ENCODE assay signal across 1 cellular context in the genomic region with DNA sequence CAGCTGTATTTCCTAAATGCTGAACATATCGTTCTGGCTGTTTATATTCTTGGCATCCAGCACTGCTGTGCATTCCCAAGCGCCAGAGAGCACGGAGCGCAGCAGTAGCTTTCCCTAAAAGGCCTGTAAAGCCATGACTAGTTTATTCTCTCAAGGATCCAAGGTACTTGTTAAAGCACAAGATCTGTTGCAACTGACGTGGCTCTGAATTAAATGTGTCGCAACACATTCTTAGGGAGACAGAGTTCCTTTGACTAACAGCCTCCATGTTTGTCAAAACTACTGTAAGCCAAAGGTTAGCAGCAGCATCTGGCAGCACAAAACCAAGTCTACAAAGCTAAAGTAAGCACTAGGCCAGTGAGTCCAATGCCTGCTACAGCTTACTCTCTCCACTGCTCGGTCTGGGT.
TF ChIP-seq lines count a peak whose summit lies in the region.

No MANE protein-coding gene starts in this region.

TF ChIP-seq in HepG2, 621 proteins besides CTCF, POLR2A, EP300 and RAD21 (continued from another document and continues in another):
- TF ChIP-seq CBX5 (CRISPR knock-in tag; IDR thresholded peaks at IDR 0.05; ENCODE audit: borderline replicate concordance) (peak; percentile 89; the same call in 1 of the 2 replicates), STAG1 (CRISPR knock-in tag; IDR thresholded peaks at IDR 0.05) (peak; percentile 24; the same call in 1 of the 2 replicates), HNF4A (CRISPR knock-in tag; IDR thresholded peaks at IDR 0.05) (peak; percentile 82), TEAD3 (CRISPR knock-in tag; optimal IDR thresholded peaks at IDR 0.05; ENCODE audit: borderline replicate concordance) (peak; percentile 70), ZMYM2 (CRISPR knock-in tag; IDR thresholded peaks at IDR 0.05) (peak; percentile 70; the same call in 1 of the 2 replicates), ZNF275 (CRISPR knock-in tag; IDR thresholded peaks at IDR 0.05; ENCODE audit: borderline replicate concordance) (0 out of 2 replicates have a peak, but pooled peaks have one; percentile 54), SOX5 (CRISPR knock-in tag; IDR thresholded peaks at IDR 0.05; ENCODE audit: borderline replicate concordance) (peak; percentile 68), SKI (IDR thresholded peaks at IDR 0.05; ENCODE audit: partially characterized antibody) (peak; percentile 39), GATA4 (IDR thresholded peaks at IDR 0.05; ENCODE audit: borderline replicate concordance, low read depth) (no peak), PITX1 (CRISPR knock-in tag; IDR thresholded peaks at IDR 0.05) (peak; percentile 72; the same call in 1 of the 2 replicates), FOXJ3 (CRISPR knock-in tag; IDR thresholded peaks at IDR 0.05; ENCODE audit: borderline replicate concordance) (peak; percentile 88), ARID4A (CRISPR knock-in tag; IDR thresholded peaks at IDR 0.05; ENCODE audit: borderline replicate concordance) (no peak; the same call in 1 of the 2 replicates), GATAD2A (CRISPR knock-in tag; IDR thresholded peaks at IDR 0.05) (peak; percentile 98), ZFP1 (CRISPR knock-in tag; IDR thresholded peaks at IDR 0.05) (0 out of 2 replicates have a peak, but pooled peaks have one; percentile 38), ZNF362 (CRISPR knock-in tag; IDR thresholded peaks at IDR 0.05; ENCODE audit: borderline replicate concordance) (peak; percentile 50; the same call in 1 of the 2 replicates), BCL6 (CRISPR knock-in tag; IDR thresholded peaks at IDR 0.05) (peak; percentile 76), BRF2 (CRISPR knock-in tag; IDR thresholded peaks at IDR 0.05) (no peak), TSC22D2 (CRISPR knock-in tag; IDR thresholded peaks at IDR 0.05; ENCODE audit: borderline replicate concordance) (peak; percentile 64; the same call in 1 of the 2 replicates), FOXM1 (CRISPR knock-in tag; IDR thresholded peaks at IDR 0.05) (no peak), CEBPG (CRISPR knock-in tag; IDR thresholded peaks at IDR 0.05) (peak; percentile 97), FOXA3 (CRISPR knock-in tag; IDR thresholded peaks at IDR 0.05) (peak; percentile 67), ZNF317 (CRISPR knock-in tag; IDR thresholded peaks at IDR 0.05) (0 out of 2 replicates have a peak, but pooled peaks have one; percentile 18), SP140L (CRISPR knock-in tag; IDR thresholded peaks at IDR 0.05; ENCODE audit: borderline replicate concordance) (0 out of 2 replicates have a peak, but pooled peaks have one; percentile 30)
- TF ChIP-seq, protein P1, sequence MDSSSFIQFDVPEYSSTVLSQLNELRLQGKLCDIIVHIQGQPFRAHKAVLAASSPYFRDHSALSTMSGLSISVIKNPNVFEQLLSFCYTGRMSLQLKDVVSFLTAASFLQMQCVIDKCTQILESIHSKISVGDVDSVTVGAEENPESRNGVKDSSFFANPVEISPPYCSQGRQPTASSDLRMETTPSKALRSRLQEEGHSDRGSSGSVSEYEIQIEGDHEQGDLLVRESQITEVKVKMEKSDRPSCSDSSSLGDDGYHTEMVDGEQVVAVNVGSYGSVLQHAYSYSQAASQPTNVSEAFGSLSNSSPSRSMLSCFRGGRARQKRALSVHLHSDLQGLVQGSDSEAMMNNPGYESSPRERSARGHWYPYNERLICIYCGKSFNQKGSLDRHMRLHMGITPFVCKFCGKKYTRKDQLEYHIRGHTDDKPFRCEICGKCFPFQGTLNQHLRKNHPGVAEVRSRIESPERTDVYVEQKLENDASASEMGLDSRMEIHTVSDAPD (CRISPR knock-in tag; IDR thresholded peaks at IDR 0.05), result no peak; the same call in 1 of the 2 replicates
- TF ChIP-seq, protein P2, sequence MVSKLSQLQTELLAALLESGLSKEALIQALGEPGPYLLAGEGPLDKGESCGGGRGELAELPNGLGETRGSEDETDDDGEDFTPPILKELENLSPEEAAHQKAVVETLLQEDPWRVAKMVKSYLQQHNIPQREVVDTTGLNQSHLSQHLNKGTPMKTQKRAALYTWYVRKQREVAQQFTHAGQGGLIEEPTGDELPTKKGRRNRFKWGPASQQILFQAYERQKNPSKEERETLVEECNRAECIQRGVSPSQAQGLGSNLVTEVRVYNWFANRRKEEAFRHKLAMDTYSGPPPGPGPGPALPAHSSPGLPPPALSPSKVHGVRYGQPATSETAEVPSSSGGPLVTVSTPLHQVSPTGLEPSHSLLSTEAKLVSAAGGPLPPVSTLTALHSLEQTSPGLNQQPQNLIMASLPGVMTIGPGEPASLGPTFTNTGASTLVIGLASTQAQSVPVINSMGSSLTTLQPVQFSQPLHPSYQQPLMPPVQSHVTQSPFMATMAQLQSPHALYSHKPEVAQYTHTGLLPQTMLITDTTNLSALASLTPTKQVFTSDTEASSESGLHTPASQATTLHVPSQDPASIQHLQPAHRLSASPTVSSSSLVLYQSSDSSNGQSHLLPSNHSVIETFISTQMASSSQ (IDR thresholded peaks at IDR 0.05; ENCODE audit: low read depth), result peak; percentile 43; the same call in 1 of the 2 replicates
- TF ChIP-seq, protein P2 (CRISPR knock-in tag; IDR thresholded peaks at IDR 0.05; ENCODE audit: borderline replicate concordance), result no peak
- TF ChIP-seq, protein P3, sequence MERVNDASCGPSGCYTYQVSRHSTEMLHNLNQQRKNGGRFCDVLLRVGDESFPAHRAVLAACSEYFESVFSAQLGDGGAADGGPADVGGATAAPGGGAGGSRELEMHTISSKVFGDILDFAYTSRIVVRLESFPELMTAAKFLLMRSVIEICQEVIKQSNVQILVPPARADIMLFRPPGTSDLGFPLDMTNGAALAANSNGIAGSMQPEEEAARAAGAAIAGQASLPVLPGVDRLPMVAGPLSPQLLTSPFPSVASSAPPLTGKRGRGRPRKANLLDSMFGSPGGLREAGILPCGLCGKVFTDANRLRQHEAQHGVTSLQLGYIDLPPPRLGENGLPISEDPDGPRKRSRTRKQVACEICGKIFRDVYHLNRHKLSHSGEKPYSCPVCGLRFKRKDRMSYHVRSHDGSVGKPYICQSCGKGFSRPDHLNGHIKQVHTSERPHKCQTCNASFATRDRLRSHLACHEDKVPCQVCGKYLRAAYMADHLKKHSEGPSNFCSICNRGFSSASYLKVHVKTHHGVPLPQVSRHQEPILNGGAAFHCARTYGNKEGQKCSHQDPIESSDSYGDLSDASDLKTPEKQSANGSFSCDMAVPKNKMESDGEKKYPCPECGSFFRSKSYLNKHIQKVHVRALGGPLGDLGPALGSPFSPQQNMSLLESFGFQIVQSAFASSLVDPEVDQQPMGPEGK (CRISPR knock-in tag; IDR thresholded peaks at IDR 0.05), result 0 out of 2 replicates have a peak, but pooled peaks have one; percentile 19
- TF ChIP-seq, protein P4, sequence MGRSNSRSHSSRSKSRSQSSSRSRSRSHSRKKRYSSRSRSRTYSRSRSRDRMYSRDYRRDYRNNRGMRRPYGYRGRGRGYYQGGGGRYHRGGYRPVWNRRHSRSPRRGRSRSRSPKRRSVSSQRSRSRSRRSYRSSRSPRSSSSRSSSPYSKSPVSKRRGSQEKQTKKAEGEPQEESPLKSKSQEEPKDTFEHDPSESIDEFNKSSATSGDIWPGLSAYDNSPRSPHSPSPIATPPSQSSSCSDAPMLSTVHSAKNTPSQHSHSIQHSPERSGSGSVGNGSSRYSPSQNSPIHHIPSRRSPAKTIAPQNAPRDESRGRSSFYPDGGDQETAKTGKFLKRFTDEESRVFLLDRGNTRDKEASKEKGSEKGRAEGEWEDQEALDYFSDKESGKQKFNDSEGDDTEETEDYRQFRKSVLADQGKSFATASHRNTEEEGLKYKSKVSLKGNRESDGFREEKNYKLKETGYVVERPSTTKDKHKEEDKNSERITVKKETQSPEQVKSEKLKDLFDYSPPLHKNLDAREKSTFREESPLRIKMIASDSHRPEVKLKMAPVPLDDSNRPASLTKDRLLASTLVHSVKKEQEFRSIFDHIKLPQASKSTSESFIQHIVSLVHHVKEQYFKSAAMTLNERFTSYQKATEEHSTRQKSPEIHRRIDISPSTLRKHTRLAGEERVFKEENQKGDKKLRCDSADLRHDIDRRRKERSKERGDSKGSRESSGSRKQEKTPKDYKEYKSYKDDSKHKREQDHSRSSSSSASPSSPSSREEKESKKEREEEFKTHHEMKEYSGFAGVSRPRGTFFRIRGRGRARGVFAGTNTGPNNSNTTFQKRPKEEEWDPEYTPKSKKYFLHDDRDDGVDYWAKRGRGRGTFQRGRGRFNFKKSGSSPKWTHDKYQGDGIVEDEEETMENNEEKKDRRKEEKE (IDR thresholded peaks at IDR 0.05), result no peak
- TF ChIP-seq, protein P5, sequence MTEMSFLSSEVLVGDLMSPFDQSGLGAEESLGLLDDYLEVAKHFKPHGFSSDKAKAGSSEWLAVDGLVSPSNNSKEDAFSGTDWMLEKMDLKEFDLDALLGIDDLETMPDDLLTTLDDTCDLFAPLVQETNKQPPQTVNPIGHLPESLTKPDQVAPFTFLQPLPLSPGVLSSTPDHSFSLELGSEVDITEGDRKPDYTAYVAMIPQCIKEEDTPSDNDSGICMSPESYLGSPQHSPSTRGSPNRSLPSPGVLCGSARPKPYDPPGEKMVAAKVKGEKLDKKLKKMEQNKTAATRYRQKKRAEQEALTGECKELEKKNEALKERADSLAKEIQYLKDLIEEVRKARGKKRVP (CRISPR knock-in tag; IDR thresholded peaks at IDR 0.05), result peak in 1 of 2 experiments; percentile 44; a peak in 1 of 4 replicates
